ENCODE assay signal across 23 cellular contexts in the genomic region with DNA sequence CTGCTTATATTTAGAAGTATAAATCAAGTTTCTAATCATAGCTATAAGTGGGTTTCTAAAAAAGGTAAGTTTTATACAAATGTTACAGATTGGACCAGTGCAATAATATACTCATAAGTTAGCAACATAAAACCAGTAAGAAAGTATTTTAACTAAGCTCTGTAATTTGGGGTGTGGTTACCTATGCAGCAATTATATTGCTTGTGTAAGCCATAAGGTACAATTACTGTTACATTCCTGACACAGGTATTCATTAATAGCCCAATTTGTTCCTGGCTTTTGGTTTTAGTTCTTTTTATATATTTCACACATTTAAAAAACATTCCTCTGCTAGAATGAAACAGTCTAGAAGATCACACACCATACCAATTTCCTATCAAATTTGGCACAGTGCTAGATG.
"Had no signal": no experiment of that assay in that cellular context is flagged by ENCODE, and none has a peak within 500 bp of the region (broad histone marks: within the 10 kb centered on the region; RNA-seq: fewer than 3 reads in every experiment).

No MANE protein-coding gene starts in this region.

- ATAC-seq: left lung; naive thymus-derived CD4-positive, alpha-beta T cell had no signal

- FAIRE-seq: astrocyte, endothelial cell of umbilical vein had no signal

- H3K4me1 ChIP-seq: breast epithelium, parathyroid adenoma, thyroid gland had no signal

- H3K4me3 ChIP-seq: adrenal gland, breast epithelium, left lung, sigmoid colon, thyroid gland had no signal

- H3K27ac Mint-ChIP-seq: activated naive CD4-positive, alpha-beta T cell treated with anti-CD3 and anti-CD28 coated beads, Interleukin-2, amount 50 U/mL, for 72 hours had no signal

- H3K36me3 ChIP-seq: adrenal gland, breast epithelium, left lung, sigmoid colon, thyroid gland, WERI-Rb-1 had no signal

- H3K27ac ChIP-seq: adrenal gland, breast epithelium, parathyroid adenoma, sigmoid colon, thyroid gland, WERI-Rb-1 had no signal

- H3K27me3 Mint-ChIP-seq: naive thymus-derived CD4-positive, alpha-beta T cell had no signal

- H3K9me3 ChIP-seq: breast epithelium, sigmoid colon, thyroid gland had no signal

- H3K9ac ChIP-seq: parathyroid adenoma had no signal

- DNase-seq: activated CD4-positive, alpha-beta T cell treated with anti-CD3 and anti-CD28 coated beads for 1 hour; activated CD8-positive, alpha-beta memory T cell treated with anti-CD3 and anti-CD28 coated beads for 24 hours; activated CD8-positive, alpha-beta memory T cell treated with anti-CD3 and anti-CD28 coated beads, Interleukin-2, amount 50 U/mL, for 48 hours; activated gamma-delta T cell; activated T-cell treated with anti-CD3 and anti-CD28 coated beads, Interleukin-2, amount 50 U/mL, for 48 hours; adrenal gland; dermis blood vessel endothelial cell; effector memory CD4-positive, alpha-beta T cell; foreskin fibroblast; hippocampal formation; left lung; mesenchymal stem cell; naive thymus-derived CD4-positive, alpha-beta T cell; sigmoid colon; stimulated activated naive CD4-positive, alpha-beta T cell; SW 1271; thyroid gland; WERI-Rb-1 had no signal

- H3K27me3 ChIP-seq: adrenal gland, breast epithelium, left lung, sigmoid colon, thyroid gland had no signal
